Comparison of ENCODE assay signal across 9 cellular contexts in the genomic region with DNA sequence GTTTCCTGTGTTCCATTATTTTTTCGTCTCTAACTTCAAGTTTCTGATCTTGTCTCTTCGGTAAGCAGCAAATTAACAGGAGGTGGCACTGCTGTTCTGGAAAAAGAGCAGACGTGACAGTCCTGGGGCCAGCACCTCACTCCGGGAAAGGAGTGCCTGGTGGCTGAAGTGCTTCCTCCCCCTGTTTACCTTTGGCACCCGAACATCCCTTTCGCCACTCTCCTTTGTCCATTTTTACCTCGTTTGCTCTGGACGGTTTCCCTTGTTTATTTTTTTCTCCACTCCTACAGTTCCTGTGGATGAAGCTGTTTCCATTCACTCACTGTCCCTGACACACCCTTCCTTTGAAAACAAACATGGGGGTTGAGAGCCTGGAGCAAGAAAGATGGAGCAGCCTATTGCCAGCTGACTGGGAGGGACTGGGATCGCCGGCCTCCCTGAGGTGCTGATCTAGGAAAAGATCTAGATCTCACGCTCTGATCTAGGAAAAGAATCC. TPM values are rescaled to one million over a fixed set of nuclear protein-coding genes. Genes with fewer than 3 reads are reported as not detected.
DNase-seq lines count a peak whose midpoint lies in the region; ATAC-seq and TF ChIP-seq lines count a peak whose summit lies in the region.
"Had no signal": no experiment of that assay in that cellular context is flagged by ENCODE, and none has a peak within 500 bp of the region (broad histone marks: within the 10 kb centered on the region; RNA-seq: fewer than 3 reads in every experiment).

No MANE protein-coding gene starts in this region.

- H3K27ac ChIP-seq in HCT116 (ENCODE audit: low read depth, low read length) (peak overlapping the region; percentile 5; the same call in 1 of the 2 replicates), skin epidermis (peak overlapping the region in 15 of 21 experiments; percentile 5 to 82 (median 58)), endodermal cell (ENCODE audit: low read depth, low read length) (no peak overlapping the region)

- H3K27me3 ChIP-seq in HCT116 (ENCODE audit: insufficient read depth, low read length) (no peaks in the 10 kb centered on the region), endodermal cell (ENCODE audit: control insufficient read depth, insufficient read depth, low read length, poor library complexity, severe bottlenecking) (no peaks in the 10 kb centered on the region)

- H3K9me3 Mint-ChIP-seq in activated B cell treated with CpG ODN at 0.5 μM for 24 hours (no peaks in the 10 kb centered on the region), endodermal cell (no peaks in the 10 kb centered on the region)

- TF ChIP-seq POLR2A in HCT116 (IDR thresholded peaks at IDR 0.05; ENCODE audit: borderline replicate concordance, extremely low read depth, insufficient read depth, insufficient read length): no peak

- H3K36me3 ChIP-seq in HCT116 (ENCODE audit: control insufficient read depth in 1 of 2, insufficient read depth in 2 of 2, low read length in 2 of 2): peaks cover 17 to 23% of the 10 kb centered on the region in 2 experiments; a peak in 3 of 4 replicates
- H3K36me3 ChIP-seq in endodermal cell (ENCODE audit: control insufficient read depth, insufficient read depth, low read length): peaks cover 66% of the 10 kb centered on the region

- BruUV-seq in HCT116 (replicated peaks; lab: Mats Ljungman, UMichigan): no TSS peak

- no peaks in the 10 kb centered on the region for H3K9me2 ChIP-seq in HCT116 (ENCODE audit: insufficient read depth)

- H3K4me3 Mint-ChIP-seq in activated B cell treated with CpG ODN at 0.5 μM for 24 hours (no peak overlapping the region), endodermal cell (no peak overlapping the region)

- H3K36me3 Mint-ChIP-seq in activated B cell treated with CpG ODN at 0.5 μM for 24 hours (ENCODE audit: low read depth): peaks cover 54% of the 10 kb centered on the region
- peaks cover 44% of the 10 kb centered on the region for H3K36me3 Mint-ChIP-seq in endodermal cell (ENCODE audit: low read depth)

- POLR2A ChIA-PET in HCT116 (lab: Charles Lee): interaction anchor here (0.8 to 6.4 kb wide), 5 partner anchors 41 to 225 kb away, joined by 3 to 41 read pairs (median 3); a partner anchor contains a TSS
- POLR2A ChIA-PET in activated B cell treated with CpG ODN at 0.5 μM for 24 hours (lab: Charles Lee): no interaction called here

- TF ChIP-seq CTCF in HCT116 (IDR thresholded peaks at IDR 0.05 in 2 of 3, conservative IDR thresholded peaks at IDR 0.05 in 1 of 3; ENCODE audit: borderline replicate concordance in 1 of 3, insufficient read depth in 1 of 3, low read depth in 2 of 3, low read length in 2 of 3): peak; percentile 38 to 90 (median 51); a peak in 5 of 6 replicates
- TF ChIP-seq CTCF in activated B cell treated with CpG ODN at 0.5 μM for 24 hours (IDR thresholded peaks at IDR 0.05): no peak
- TF ChIP-seq CTCF in endodermal cell (conservative IDR thresholded peaks at IDR 0.05): no peak

- H3K27ac Mint-ChIP-seq in activated B cell treated with CpG ODN at 0.5 μM for 24 hours: peak overlapping the region; percentile 72
- H3K27ac Mint-ChIP-seq in endodermal cell: no peak overlapping the region

- WGBS in endodermal cell (ENCODE audit: insufficient coverage in 1 of 2, insufficient read length in 1 of 2), 2 experiments: 92 to 95% methylated on average over 11 of the region's 11 CpGs

- H3K4me1 ChIP-seq in HCT116 (ENCODE audit: control insufficient read depth in 1 of 2, insufficient read depth in 2 of 2, low read length in 2 of 2): peaks cover 51 to 74% of the 10 kb centered on the region in 2 experiments
- H3K4me1 ChIP-seq in endodermal cell (ENCODE audit: control insufficient read depth, insufficient read depth, low read length): no peaks in the 10 kb centered on the region

- H3K27me3 Mint-ChIP-seq in activated B cell treated with CpG ODN at 0.5 μM for 24 hours (no peaks in the 10 kb centered on the region), endodermal cell (ENCODE audit: insufficient read depth) (no peaks in the 10 kb centered on the region)

- peaks cover 37% of the 10 kb centered on the region for H3K4me1 Mint-ChIP-seq in activated B cell treated with CpG ODN at 0.5 μM for 24 hours
- H3K4me1 Mint-ChIP-seq in endodermal cell: no peaks in the 10 kb centered on the region

- RAD21 ChIA-PET in HCT116 (lab: Charles Lee; ENCODE audit: low non-redundant PET in 1 of 2, low total read pairs in 2 of 2, uncharacterized antibody in 2 of 2, unreplicated experiment in 2 of 2): interaction anchor here (2.0 to 2.1 kb wide), 2 partner anchors 68 kb away, joined by 8 to 10 read pairs; no protein-coding TSS in a partner anchor

- no peak for DNase-seq in HCT116 (ENCODE audit: low read depth, low spot score)
- DNase-seq in activated B cell treated with CpG ODN at 0.5 μM for 24 hours: no peak
- peak; percentile 47 for DNase-seq in left ventricle myocardium superior
- DNase-seq in NCI-H1092 (lab: John Stamatoyannopoulos, UW): no peak
- DNase-seq in NOMO-1 treated with dmso at 0.1 percent for 144 hours (lab: John Stamatoyannopoulos, UW; ENCODE audit: unreplicated experiment): no peak
- DNase-seq in AG20443 (ENCODE audit: low spot score): no peak
- no peak for DNase-seq in endodermal cell
- DNase-seq: Kasumi-1 had no signal

- CTCF ChIA-PET in HCT116 (lab: Charles Lee) (interaction anchor here (1.0 to 8.5 kb wide), 11 partner anchors 16 to 145 kb away, joined by 3 to 174 read pairs (median 4); a partner anchor contains a TSS), activated B cell treated with CpG ODN at 0.5 μM for 24 hours (lab: Charles Lee) (interaction anchor here (1.7 kb wide), 1 partner anchor 8 kb away, joined by 5 read pairs; no protein-coding TSS in a partner anchor)

- no peak overlapping the region for H2AFZ ChIP-seq in HCT116 (ENCODE audit: low read depth, low read length, poor library complexity, severe bottlenecking)

- H3K9ac ChIP-seq in HCT116 (ENCODE audit: low read length): peak overlapping the region; percentile 30; the same call in 1 of the 2 replicates
- H3K9ac ChIP-seq in endodermal cell (ENCODE audit: extremely low read depth, low read length, poor library complexity, severe bottlenecking): no peak overlapping the region

- H3K4me3 ChIP-seq in HCT116 (replicated peaks in 1 of 2; ENCODE audit: low read depth in 1 of 2, low read length in 2 of 2) (no peak overlapping the region), skin epidermis (no peak overlapping the region), endodermal cell (ENCODE audit: low read length) (no peak overlapping the region)

- H3K79me2 ChIP-seq in HCT116 (ENCODE audit: insufficient read depth, low read length): peaks cover 94% of the 10 kb centered on the region

- TF ChIP-seq RAD21 in HCT116 (IDR thresholded peaks at IDR 0.05; ENCODE audit: low read depth): peak; percentile 96

- no peaks in the 10 kb centered on the region for H3K9me3 ChIP-seq in HCT116 (ENCODE audit: control insufficient read depth in 1 of 2, insufficient read depth in 1 of 2, low read depth in 1 of 2, low read length in 2 of 2)
- H3K9me3 ChIP-seq in endodermal cell (ENCODE audit: control insufficient read depth, low read length): no peaks in the 10 kb centered on the region

- H3K4me2 ChIP-seq in HCT116 (ENCODE audit: low read length): peak overlapping the region; percentile 9; the same call in 1 of the 2 replicates

- intact Hi-C loops in HCT116 (cut with micrococcal nuclease): loop anchor here (1.0 to 10.0 kb wide), 2 partner anchors 68 to 175 kb away; a partner anchor contains a TSS
- intact Hi-C loops in activated B cell treated with CpG ODN at 0.5 μM for 24 hours (cut with micrococcal nuclease): no loop called here
- intact Hi-C loops in left ventricle myocardium superior (cut with micrococcal nuclease): loop anchor here (5.0 kb wide), 1 partner anchor 68 kb away; no protein-coding TSS in a partner anchor

- no peaks in the 10 kb centered on the region for H4K20me1 ChIP-seq in HCT116 (ENCODE audit: insufficient read depth)

- ATAC-seq in HCT116 (peak; percentile 33; the same call in 1 of the 2 replicates), activated B cell treated with CpG ODN at 0.5 μM for 24 hours (ENCODE audit: low read depth) (no peak), left ventricle myocardium superior (peak; percentile 74)

TF ChIP-seq in HCT116, 20 proteins besides CTCF, POLR2A, EP300 and RAD21:
- no peak for TF ChIP-seq FOSL1 (IDR thresholded peaks at IDR 0.05; ENCODE audit: low read depth)
- TF ChIP-seq EZH2phosphoT487 (IDR thresholded peaks at IDR 0.05; ENCODE audit: borderline replicate concordance): no peak
- TF ChIP-seq CEBPB (IDR thresholded peaks at IDR 0.05; ENCODE audit: low read depth): no peak
- TF ChIP-seq SRF (IDR thresholded peaks at IDR 0.05; ENCODE audit: low read depth): no peak
TF ChIP-seq in HCT116: peak in this region for 0.

RNA-seq across cellular contexts. Expression of a gene that starts 12.6 kb away (rescaled TPM):
- total RNA-seq in HCT116 (2021; ENCODE audit: unreplicated experiment) (149 TPM), activated B cell treated with CpG ODN at 0.5 μM for 24 hours (177 and 184 TPM in 2 replicates), left ventricle myocardium superior (47.8 TPM), endodermal cell (100 to 1,000 TPM in 1 of 2 donors, 10 to 100 TPM in 1; 96.5 to 113 TPM)
- polyA plus RNA-seq in HCT116 (2012): 107 and 111 TPM in 2 replicates
- polyA plus RNA-seq in endodermal cell (2013, experiment 1 of 2): 93.1 TPM
- polyA plus RNA-seq in endodermal cell (2013, experiment 2 of 2): 95.4 TPM

RNA-seq across cellular contexts. Expression of a gene that starts 12.8 kb away (rescaled TPM):
- total RNA-seq in HCT116 (2021; ENCODE audit: unreplicated experiment): 83.3 TPM
- 55.3 and 61.6 TPM in 2 replicates for polyA plus RNA-seq in HCT116 (2012)
- 55.9 and 65.4 TPM in 2 replicates for total RNA-seq in activated B cell treated with CpG ODN at 0.5 μM for 24 hours
- total RNA-seq in left ventricle myocardium superior: 14.3 TPM
- total RNA-seq in endodermal cell: 10 to 100 TPM; 54.3 TPM
- polyA plus RNA-seq in endodermal cell (2013, experiment 1 of 2): 40.1 TPM
- 32.4 TPM for polyA plus RNA-seq in endodermal cell (2013, experiment 2 of 2)

RNA-seq across cellular contexts. Expression of a gene that starts 41.5 kb away (rescaled TPM):
- total RNA-seq in HCT116 (2021; ENCODE audit: unreplicated experiment) (568 TPM), activated B cell treated with CpG ODN at 0.5 μM for 24 hours (2.1 and 2.2 TPM in 2 replicates), left ventricle myocardium superior (8.8 TPM), endodermal cell (1 to 10 TPM; 3.4 to 5.1 TPM)
- polyA plus RNA-seq in HCT116 (2012): 727 and 809 TPM in 2 replicates
- 0.39 TPM for polyA plus RNA-seq in endodermal cell (2013, experiment 1 of 2)
- polyA plus RNA-seq in endodermal cell (2013, experiment 2 of 2): 0.87 TPM

RNA-seq across cellular contexts. Expression of a gene that starts 46.5 kb away (rescaled TPM):
- total RNA-seq in HCT116 (2021; ENCODE audit: unreplicated experiment) (0.12 TPM), activated B cell treated with CpG ODN at 0.5 μM for 24 hours (1.1 and 1.7 TPM in 2 replicates), left ventricle myocardium superior (15.8 TPM), endodermal cell (under 1 TPM in 1 of 2 donors, not detected in 1; 0.40 TPM)
- 0.79 and 1.0 TPM in 2 replicates for polyA plus RNA-seq in HCT116 (2012)
- polyA plus RNA-seq in endodermal cell (2013, experiment 1 of 2): not detected
- polyA plus RNA-seq in endodermal cell (2013, experiment 2 of 2): not detected

Comparison
In these comparisons a context has a peak if more than half of its experiments do, and no peak if none do; other contexts are left out.
1. CTCF ChIP-seq: peak in HCT116 (3 of 3); none in activated B cell treated with CpG ODN at 0.5 μM for 24 hours (single experiment) and endodermal cell (single experiment).
2. RNA of a gene that starts 41.5 kb away (total RNA-seq): 568 TPM in HCT116 (single experiment); 8.8 TPM in left ventricle myocardium superior (single experiment), 3.4 to 5.1 TPM in endodermal cell and 2.1 to 2.2 TPM in activated B cell treated with CpG ODN at 0.5 μM for 24 hours; every median in the first group is over 10 times any median in the second.